Comparison of ENCODE assay signal across 15 cellular contexts in genomic region chr14:77910506-77910905, GRCh38.
DNase-seq lines count a peak whose midpoint lies in the region.
"Had no signal": no experiment of that assay in that cellular context is flagged by ENCODE, and none has a peak within 500 bp of the region (broad histone marks: within the 10 kb centered on the region; RNA-seq: fewer than 3 reads in every experiment).

No MANE protein-coding gene starts in this region.

- DNase-seq in SHP77 (lab: John Stamatoyannopoulos, UW) (peak; percentile 30 to 48), SHP77 treated with DMSO at 0.1 percent for 48 hours (lab: John Stamatoyannopoulos, UW) (no peak), NCI-H69 (lab: John Stamatoyannopoulos, UW) (peak; percentile 93), substantia nigra (lab: John Stamatoyannopoulos, UW) (no peak), hippocampal formation (lab: John Stamatoyannopoulos, UW) (no peak), SIG-M5 (lab: John Stamatoyannopoulos, UW) (no peak)
- DNase-seq in stimulated activated naive CD4-positive, alpha-beta T cell (lab: John Stamatoyannopoulos, UW), result no peak
- DNase-seq: KG1, NCI-H1092, NCI-H1694, NCI-H446 treated with DMSO at 0.1 percent for 48 hours, NCI-H526 treated with DMSO at 0.1 percent for 48 hours, Peyer's patch had no signal

- H3K27ac ChIP-seq in cingulate gyrus (ENCODE audit: low read depth, low read length), result peak overlapping the region; percentile 80
- H3K27ac ChIP-seq in substantia nigra (ENCODE audit: low read depth, low read length, poor library complexity, severe bottlenecking), result peak overlapping the region; percentile 18
- H3K27ac ChIP-seq: A549, Peyer's patch had no signal

Comparison
In these comparisons a context has a peak if more than half of its experiments do, and no peak if none do; other contexts are left out.
1. DNase-seq: peak in SHP77 (2 of 2) and NCI-H69 (single experiment); none in SHP77 treated with DMSO at 0.1 percent for 48 hours (single experiment), substantia nigra (0 of 49), stimulated activated naive CD4-positive, alpha-beta T cell (0 of 6), hippocampal formation (0 of 2) and SIG-M5 (single experiment).